Comparison of ENCODE assay signal across 16 cellular contexts in genomic region chr1:93152835-93153234, GRCh38.
"Had no signal": no experiment of that assay in that cellular context is flagged by ENCODE, and none has a peak within 500 bp of the region (broad histone marks: within the 10 kb centered on the region; RNA-seq: fewer than 3 reads in every experiment).

No MANE protein-coding gene starts in this region.

- ATAC-seq: esophagus mucosa; heart left ventricle; naive thymus-derived CD8-positive, alpha-beta T cell; stimulated activated naive CD8-positive, alpha-beta T cell treated with anti-CD3 and anti-CD28 coated beads, Interleukin-15, Interleukin-2, amounts not matched to agents 100 U/mL and 50 U/mL, for 24 hours had no signal

- DNase-seq: effector memory CD4-positive, alpha-beta T cell; heart left ventricle; hippocampal formation; naive thymus-derived CD8-positive, alpha-beta T cell; ovary; small intestine; stimulated activated CD4-positive, alpha-beta T cell treated with anti-CD3 and anti-CD28 coated beads, Interleukin-12 subunit alpha, Interleukin-12 subunit beta, amount 100 ng/mL, for 4 hours; stimulated activated naive CD8-positive, alpha-beta T cell treated with anti-CD3 and anti-CD28 coated beads, Interleukin-15, Interleukin-2, amounts not matched to agents 100 U/mL and 50 U/mL, for 24 hours; thyroid gland had no signal

- H3K4me3 Mint-ChIP-seq: naive thymus-derived CD8-positive, alpha-beta T cell; type B pancreatic cell had no signal

- H3K27ac Mint-ChIP-seq: type B pancreatic cell had no signal

- H3K27me3 Mint-ChIP-seq: naive thymus-derived CD8-positive, alpha-beta T cell; type B pancreatic cell had no signal

- FAIRE-seq: endometrium, frontal cortex, urothelium cell line had no signal

- H3K9me3 ChIP-seq: heart left ventricle, ovary, right atrium auricular region, suprapubic skin, thyroid gland had no signal

- H3K27me3 ChIP-seq: heart left ventricle, ovary, right atrium auricular region, suprapubic skin, thyroid gland had no signal

- H3K27ac ChIP-seq: heart left ventricle, ovary, right atrium auricular region, suprapubic skin, thyroid gland had no signal

- H3K9me3 Mint-ChIP-seq: naive thymus-derived CD8-positive, alpha-beta T cell; type B pancreatic cell had no signal

- H3K4me1 ChIP-seq: suprapubic skin, thyroid gland had no signal

- H3K36me3 ChIP-seq: ovary had no signal

- H3K4me3 ChIP-seq: heart left ventricle, ovary, right atrium auricular region, suprapubic skin, thyroid gland had no signal
